Comparison of ENCODE assay signal across 11 cellular contexts in genomic region chr9:27194401-27195091, GRCh38.
DNase-seq lines count a peak whose midpoint lies in the region; ATAC-seq and TF ChIP-seq lines count a peak whose summit lies in the region.
"Had no signal": no experiment of that assay in that cellular context is flagged by ENCODE, and none has a peak within 500 bp of the region (broad histone marks: within the 10 kb centered on the region; RNA-seq: fewer than 3 reads in every experiment).

No MANE protein-coding gene starts in this region.

- H3K23ac ChIP-seq in H9 (ENCODE audit: insufficient read length, low read depth, low read length) = no peak overlapping the region

- no peaks in the 10 kb centered on the region for H3K4me1 ChIP-seq in H9 (ENCODE audit: insufficient read depth, low read length)

- H2BK120ac ChIP-seq in H9 (ENCODE audit: low read depth, low read length, poor library complexity, severe bottlenecking) = no peak overlapping the region

- H4K91ac ChIP-seq in H9 (ENCODE audit: insufficient read length, low read depth, low read length) = no peak overlapping the region

- no peak overlapping the region for H3K9ac ChIP-seq in H9 (ENCODE audit: extremely low read depth, insufficient read length, low read length)

- H3K27ac Mint-ChIP-seq in H9 = no peak overlapping the region

- no peaks in the 10 kb centered on the region for H3K79me1 ChIP-seq in H9 (ENCODE audit: insufficient read depth, low read depth, low read length, poor library complexity, severe bottlenecking)

- H2BK5ac ChIP-seq in H9 (ENCODE audit: insufficient read length, low read length) = no peak overlapping the region

- no peak overlapping the region for H3K4me3 Mint-ChIP-seq in H9

- DNase-seq in ACHN (peak; percentile 54), amniotic stem cell (lab: John Stamatoyannopoulos, UW) (peak; percentile 42), left colon (no peak), DMS114 treated with DMSO at 0.1 percent for 48 hours (lab: John Stamatoyannopoulos, UW; ENCODE audit: unreplicated experiment) (no peak), H9 (no peak)
- DNase-seq: DMS 273 treated with DMSO at 0.1 percent for 48 hours; stimulated activated CD4-positive, alpha-beta T cell treated with anti-CD3 and anti-CD28 coated beads, Interleukin-4, amount 100 ng/mL, for 4 hours had no signal

- no peak overlapping the region for H3K14ac ChIP-seq in H9 (ENCODE audit: insufficient read depth, low read length)

- no peak overlapping the region for H3T11ph ChIP-seq in H9 (ENCODE audit: low read length)

- no peaks in the 10 kb centered on the region for H3K27me3 Mint-ChIP-seq in H9 (ENCODE audit: low read depth)

- no peak overlapping the region for H3K4me2 ChIP-seq in H9 (ENCODE audit: insufficient read depth, insufficient read length, low read length)

- H3K36me3 Mint-ChIP-seq in H9 (ENCODE audit: insufficient read depth in 1 of 3, low read depth in 3 of 3) = no peaks in the 10 kb centered on the region
- H3K36me3 Mint-ChIP-seq: activated naive CD4-positive, alpha-beta T cell treated with anti-CD3 and anti-CD28 coated beads, Interleukin-2, amount 50 U/mL, for 72 hours had no signal

- H3K79me2 ChIP-seq in H9 (ENCODE audit: insufficient read depth, low read length) = no peaks in the 10 kb centered on the region

- no peak overlapping the region for H3K27ac ChIP-seq in H9 (ENCODE audit: insufficient read length, low read depth, low read length)

- no peak overlapping the region for H2BK15ac ChIP-seq in H9 (ENCODE audit: low read depth, low read length)

- no peak overlapping the region for H3K4ac ChIP-seq in H9 (ENCODE audit: low read depth, low read length)

- no CpG with 5 or more reads among the region's 5 CpGs for WGBS in H9 (ENCODE audit: extremely low coverage, insufficient read length, low lambda C conversion rate)

- H3K9me3 Mint-ChIP-seq in H9 = no peaks in the 10 kb centered on the region
- H3K9me3 Mint-ChIP-seq: activated naive CD4-positive, alpha-beta T cell treated with anti-CD3 and anti-CD28 coated beads, Interleukin-2, amount 50 U/mL, for 72 hours had no signal

- H2AFZ ChIP-seq in H9 (ENCODE audit: low read length) = no peak overlapping the region

- TF ChIP-seq CTCF in H9 (conservative IDR thresholded peaks at IDR 0.05) = no peak

- no peaks in the 10 kb centered on the region for H3K23me2 ChIP-seq in H9 (ENCODE audit: insufficient read length, low read depth, low read length, poor library complexity, severe bottlenecking)

- H2BK12ac ChIP-seq in H9 (ENCODE audit: insufficient read length, low read depth, low read length) = no peak overlapping the region

- no peaks in the 10 kb centered on the region for H3K9me3 ChIP-seq in H9 (ENCODE audit: control insufficient read depth, low read depth, low read length)

- no peak overlapping the region for H3K56ac ChIP-seq in H9 (ENCODE audit: insufficient read length, low read depth, low read length)

- ATAC-seq in HG02610 (IDR thresholded peaks at IDR 0.05; ENCODE audit: unreplicated experiment) (peak; percentile 75), left colon (peak; percentile 53), GM21619 (IDR thresholded peaks at IDR 0.05; ENCODE audit: unreplicated experiment) (no peak), HG03045 (IDR thresholded peaks at IDR 0.05; ENCODE audit: unreplicated experiment) (no peak)

- no peak overlapping the region for H3K18ac ChIP-seq in H9 (ENCODE audit: insufficient read length, low read depth, low read length)

- no peak overlapping the region for H4K5ac ChIP-seq in H9 (ENCODE audit: insufficient read length, low read depth, low read length)

- no peak overlapping the region for H2AK5ac ChIP-seq in H9 (ENCODE audit: insufficient read length, low read length)

- intact Hi-C loops in left colon (cut with DNase I, micrococcal nuclease) = loop anchor here in 1 of 2 donors (10.0 kb wide), 1 partner anchor 150 kb away; no protein-coding TSS in a partner anchor

- in situ Hi-C loops in ACHN (cut with HindIII; ENCODE audit: low pct_ligation_motif_present, low pct_unique_long_range_greater_than_20kb, low sequenced_read_pairs) = no loop called here

- H4K20me1 ChIP-seq in H9 (ENCODE audit: control insufficient read depth, insufficient read depth, insufficient read length) = no peaks in the 10 kb centered on the region

- 0 out of 4 replicates have a peak, but pooled peaks cover 0 to 3% of the 10 kb centered on the region in 2 experiments for H3K4me1 Mint-ChIP-seq in H9

- H4K8ac ChIP-seq in H9 (replicated peaks; ENCODE audit: insufficient read length, low read depth, low read length) = no peak overlapping the region

- H2BK20ac ChIP-seq in H9 (ENCODE audit: low read depth, low read length, poor library complexity, severe bottlenecking) = no peak overlapping the region

- H3K27me3 ChIP-seq in H9 (ENCODE audit: insufficient read depth, low read length) = no peaks in the 10 kb centered on the region

Comparison
In these comparisons a context has a peak if more than half of its experiments do, and no peak if none do; other contexts are left out.
1. DNase-seq: peak in ACHN (single experiment) and amniotic stem cell (single experiment); none in left colon (0 of 2), DMS114 treated with DMSO at 0.1 percent for 48 hours (single experiment) and H9 (single experiment).
2. ATAC-seq: peak in HG02610 (single experiment) and left colon (single experiment); none in GM21619 (single experiment) and HG03045 (single experiment).